In the genomic region with DNA sequence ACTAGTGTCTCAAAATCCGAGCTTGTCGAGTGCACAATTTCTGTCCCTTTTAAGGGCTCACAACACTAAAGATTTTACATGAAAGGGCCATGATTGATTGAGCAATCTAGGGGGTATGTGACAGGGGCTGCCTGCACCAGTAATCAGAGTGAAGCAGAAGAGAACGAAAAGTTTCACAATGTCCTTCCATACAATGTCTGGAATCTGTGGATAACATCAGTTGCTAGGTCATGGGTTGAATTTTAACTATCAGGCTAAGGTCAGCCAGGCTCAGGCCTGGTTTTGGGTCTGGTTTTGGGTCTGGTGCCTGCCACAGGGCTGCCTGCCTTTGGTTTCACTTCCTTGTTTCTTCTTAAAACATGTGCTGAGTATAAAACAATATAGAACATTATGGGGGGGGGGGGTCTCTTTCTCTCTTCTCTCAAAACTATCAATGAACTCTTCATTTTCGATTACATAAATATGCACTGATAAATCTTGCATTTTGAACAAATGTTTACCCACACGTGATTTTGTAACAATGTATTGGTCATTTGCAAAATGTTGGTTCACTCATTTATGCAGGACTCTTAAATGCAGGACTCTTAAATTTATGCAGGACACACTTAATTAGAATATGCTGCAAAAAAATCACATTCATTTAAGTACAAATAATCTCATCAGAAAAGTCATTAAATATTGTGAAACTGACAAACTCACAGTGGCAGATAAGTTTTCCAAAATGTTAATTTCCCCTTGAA, we compare ENCODE assay signal across 2 cellular contexts.
A peak's percentile ranks its signal among the peaks of the same experiment; 100 is the strongest.
TF ChIP-seq lines count a peak whose summit lies in the region.

No MANE protein-coding gene starts in this region.

TF ChIP-seq in SK-N-SH, 30 proteins besides CTCF, POLR2A, EP300 and RAD21:
- TF ChIP-seq, protein P1, sequence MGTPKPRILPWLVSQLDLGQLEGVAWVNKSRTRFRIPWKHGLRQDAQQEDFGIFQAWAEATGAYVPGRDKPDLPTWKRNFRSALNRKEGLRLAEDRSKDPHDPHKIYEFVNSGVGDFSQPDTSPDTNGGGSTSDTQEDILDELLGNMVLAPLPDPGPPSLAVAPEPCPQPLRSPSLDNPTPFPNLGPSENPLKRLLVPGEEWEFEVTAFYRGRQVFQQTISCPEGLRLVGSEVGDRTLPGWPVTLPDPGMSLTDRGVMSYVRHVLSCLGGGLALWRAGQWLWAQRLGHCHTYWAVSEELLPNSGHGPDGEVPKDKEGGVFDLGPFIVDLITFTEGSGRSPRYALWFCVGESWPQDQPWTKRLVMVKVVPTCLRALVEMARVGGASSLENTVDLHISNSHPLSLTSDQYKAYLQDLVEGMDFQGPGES (IDR thresholded peaks at IDR 0.05; ENCODE audit: low read depth, low read length) = no peak
- TF ChIP-seq GATA2 (CRISPR knock-in tag; IDR thresholded peaks at IDR 0.05) = peak; percentile 24; the same call in 1 of the 2 replicates

TF ChIP-seq in SK-N-SH treated with all-trans-retinoic acid at 6 μM for 48 hours, 23 proteins besides CTCF, POLR2A, EP300 and RAD21:
- TF ChIP-seq TSHZ2 (CRISPR knock-in tag; IDR thresholded peaks at IDR 0.05) = no peak
